ENCODE assay signal across 29 cellular contexts in the genomic region with DNA sequence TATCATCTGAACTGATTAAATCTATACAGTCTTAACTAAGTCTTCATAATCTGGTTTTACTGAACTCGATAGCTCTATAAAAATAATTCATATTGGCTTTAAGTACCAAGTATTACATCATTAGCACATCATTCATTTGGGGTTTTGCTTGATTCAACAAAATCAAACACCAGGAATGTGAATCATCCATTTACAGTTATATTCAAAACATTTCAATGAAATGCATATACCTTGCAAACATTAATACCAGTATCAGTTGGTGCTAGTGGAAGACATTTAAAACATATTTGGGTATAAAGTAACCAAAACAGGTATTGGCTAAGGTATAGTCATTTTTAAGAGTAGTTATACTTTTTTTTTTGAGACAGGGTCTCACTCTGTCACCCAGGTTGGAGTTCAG. TPM values are rescaled to one million over a fixed set of nuclear protein-coding genes. Genes with fewer than 3 reads are reported as not detected.
"Had no signal": no experiment of that assay in that cellular context is flagged by ENCODE, and none has a peak within 500 bp of the region (broad histone marks: within the 10 kb centered on the region; RNA-seq: fewer than 3 reads in every experiment).

No MANE protein-coding gene starts in this region.

- H3K27me3 Mint-ChIP-seq: activated CD4-positive, alpha-beta memory T cell treated with anti-CD3 and anti-CD28 coated beads for 36 hours; activated naive CD8-positive, alpha-beta T cell treated with anti-CD3 and anti-CD28 coated beads, Interleukin-2, amount 50 U/mL, for 24 hours; dendritic cell treated with granulocyte-macrophage colony-stimulating factor and Interleukin-4, amounts not matched to agents 40 ng/mL and 50 ng/mL, for 4 days; T-cell had no signal

- H3K36me3 ChIP-seq: gastrocnemius medialis, pancreas, sigmoid colon, suprapubic skin had no signal

- H3K36me3 Mint-ChIP-seq: activated CD4-positive, alpha-beta memory T cell treated with anti-CD3 and anti-CD28 coated beads for 36 hours had no signal

- DNase-seq: activated B cell treated with CpG ODN at 0.5 μM for 24 hours; activated CD4-positive, alpha-beta memory T cell treated with anti-CD3 and anti-CD28 coated beads for 36 hours; activated CD4-positive, alpha-beta T cell treated with anti-CD3 and anti-CD28 coated beads for 48 hours; activated CD8-positive, alpha-beta memory T cell treated with anti-CD3 and anti-CD28 coated beads, Interleukin-2, amount 50 U/mL, for 4 hours; activated effector memory CD4-positive, alpha-beta T cell treated with Interleukin-2 at 50 U/mL for 16 hours; activated naive CD4-positive, alpha-beta T cell treated with Interleukin-2 at 50 U/mL for 16 hours; activated naive CD8-positive, alpha-beta T cell treated with anti-CD3 and anti-CD28 coated beads, Interleukin-2, amount 50 U/mL, for 24 hours; activated T-cell treated with anti-CD3 and anti-CD28 coated beads, Interleukin-2, amount 50 U/mL, for 4 hours; amygdala; central memory CD4-positive, alpha-beta T cell; gastrocnemius medialis; glutamatergic neuron; islet precursor cell; left ventricle myocardium superior; mucosa of descending colon; pancreas; psoas muscle; sigmoid colon; small intestine; stimulated activated CD4-positive, alpha-beta T cell treated with anti-CD3 and anti-CD28 coated beads, Interleukin-4, amount 100 ng/mL, for 24 hours; T-cell; tibial artery had no signal

- H3K27ac ChIP-seq: gastrocnemius medialis, pancreas, psoas muscle, sigmoid colon, suprapubic skin, tibial artery had no signal

- FAIRE-seq: pancreas, small intestine had no signal

- H3K9me3 Mint-ChIP-seq: activated B cell treated with CpG ODN at 0.5 μM for 24 hours; activated CD4-positive, alpha-beta memory T cell treated with anti-CD3 and anti-CD28 coated beads for 36 hours; activated naive CD8-positive, alpha-beta T cell treated with anti-CD3 and anti-CD28 coated beads, Interleukin-2, amount 50 U/mL, for 24 hours; activated T-cell treated with anti-CD3 and anti-CD28 coated beads, Interleukin-2, amount 50 U/mL, for 4 hours; dendritic cell treated with granulocyte-macrophage colony-stimulating factor and Interleukin-4, amounts not matched to agents 40 ng/mL and 50 ng/mL, for 4 days; stimulated activated memory B cell treated with anti-CD40 and anti-IgM and Interleukin-4, amounts not matched to agents 10 μg/mL and 1 μg/mL and 100 μg/mL, for 72 hours; T-cell; T-helper 2 cell treated with Interferon-gamma antibody and Interleukin-4, amounts not matched to agents 5 μg/mL and 100 μg/mL, for 36 hours had no signal

- H3K9me3 ChIP-seq: gastrocnemius medialis, mucosa of descending colon, pancreas, psoas muscle, sigmoid colon, suprapubic skin, tibial artery had no signal

- H3K27ac Mint-ChIP-seq: activated B cell treated with CpG ODN at 0.5 μM for 24 hours; activated CD4-positive, alpha-beta memory T cell treated with anti-CD3 and anti-CD28 coated beads for 36 hours; activated naive CD8-positive, alpha-beta T cell treated with anti-CD3 and anti-CD28 coated beads, Interleukin-2, amount 50 U/mL, for 24 hours; dendritic cell treated with granulocyte-macrophage colony-stimulating factor and Interleukin-4, amounts not matched to agents 40 ng/mL and 50 ng/mL, for 4 days; stimulated activated memory B cell treated with anti-CD40 and anti-IgM and Interleukin-4, amounts not matched to agents 10 μg/mL and 1 μg/mL and 100 μg/mL, for 72 hours; T-helper 2 cell treated with Interferon-gamma antibody and Interleukin-4, amounts not matched to agents 5 μg/mL and 100 μg/mL, for 36 hours had no signal

- H3K4me1 ChIP-seq: gastrocnemius medialis, pancreas, psoas muscle, sigmoid colon, suprapubic skin had no signal

- ATAC-seq: gastrocnemius medialis; left ventricle myocardium superior; mucosa of descending colon; pancreas; psoas muscle; stimulated activated memory B cell treated with anti-CD40 and anti-IgM and Interleukin-4, amounts not matched to agents 10 μg/mL and 1 μg/mL and 100 μg/mL, for 72 hours; T-cell had no signal

- H3K4me3 ChIP-seq: gastrocnemius medialis, mucosa of descending colon, pancreas, psoas muscle, sigmoid colon, suprapubic skin, tibial artery had no signal

- H3K27me3 ChIP-seq: gastrocnemius medialis, pancreas, sigmoid colon, suprapubic skin, tibial artery had no signal

- H3K4me3 Mint-ChIP-seq: activated B cell treated with CpG ODN at 0.5 μM for 24 hours; activated CD4-positive, alpha-beta memory T cell treated with anti-CD3 and anti-CD28 coated beads for 36 hours; activated naive CD8-positive, alpha-beta T cell treated with anti-CD3 and anti-CD28 coated beads, Interleukin-2, amount 50 U/mL, for 24 hours; activated T-cell treated with anti-CD3 and anti-CD28 coated beads, Interleukin-2, amount 50 U/mL, for 4 hours; dendritic cell treated with granulocyte-macrophage colony-stimulating factor and Interleukin-4, amounts not matched to agents 40 ng/mL and 50 ng/mL, for 4 days; stimulated activated memory B cell treated with anti-CD40 and anti-IgM and Interleukin-4, amounts not matched to agents 10 μg/mL and 1 μg/mL and 100 μg/mL, for 72 hours; T-helper 2 cell treated with Interferon-gamma antibody and Interleukin-4, amounts not matched to agents 5 μg/mL and 100 μg/mL, for 36 hours had no signal

RNA-seq across cellular contexts. Expression of a gene that starts 12.2 kb away (rescaled TPM):
- total RNA-seq: activated B cell treated with CpG ODN at 0.5 μM for 24 hours; activated CD4-positive, alpha-beta memory T cell treated with anti-CD3 and anti-CD28 coated beads for 36 hours; activated CD8-positive, alpha-beta memory T cell treated with anti-CD3 and anti-CD28 coated beads for 36 hours; activated T-cell treated with anti-CD3 and anti-CD28 coated beads, Interleukin-2, amount 50 U/mL, for 4 hours; epithelial cell of proximal tubule had no signal
- polyA plus RNA-seq: neural cell had no signal
